In the genomic region with DNA sequence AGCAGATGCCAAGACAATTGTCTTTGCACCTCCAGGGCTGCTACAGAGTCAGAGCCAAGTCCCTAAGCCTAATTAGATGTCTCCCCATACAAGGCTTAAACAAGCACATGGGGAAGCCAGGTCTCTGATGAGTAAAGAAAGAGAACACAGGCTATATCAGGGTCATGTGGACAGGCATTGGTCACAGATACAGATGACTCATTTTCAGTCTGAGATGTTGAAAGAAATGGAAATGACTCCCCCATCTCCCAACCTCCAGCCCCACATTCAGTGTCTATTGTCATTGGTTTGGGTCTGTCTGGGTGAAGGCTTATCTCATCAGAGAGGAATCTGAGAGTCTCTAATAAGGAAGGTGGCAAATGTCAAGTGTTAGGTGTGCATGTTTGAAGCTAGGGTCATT, we compare ENCODE assay signal across 16 cellular contexts.
DNase-seq lines count a peak whose midpoint lies in the region; ATAC-seq, FAIRE-seq and TF ChIP-seq lines count a peak whose summit lies in the region.
"Had no signal": no experiment of that assay in that cellular context is flagged by ENCODE, and none has a peak within 500 bp of the region (broad histone marks: within the 10 kb centered on the region; RNA-seq: fewer than 3 reads in every experiment).

No MANE protein-coding gene starts in this region.

- H3K27me3 ChIP-seq in foreskin keratinocyte = no peaks in the 10 kb centered on the region
- 0 out of 5 replicates have a peak, but pooled peaks cover 0 to 5% of the 10 kb centered on the region in 2 experiments for H3K27me3 ChIP-seq in HepG2 (ENCODE audit: control insufficient read depth in 1 of 2, insufficient read depth in 2 of 2, low read length in 2 of 2)
- H3K27me3 ChIP-seq: neutrophil had no signal

- no peak for TF ChIP-seq POLR2A in HepG2 (IDR thresholded peaks at IDR 0.05; ENCODE audit: insufficient read depth in 1 of 2, low read depth in 2 of 2, low read length in 2 of 2)

- no peak for FAIRE-seq in HepG2 (lab: Jason Lieb, UNC)
- FAIRE-seq: endothelial cell of umbilical vein, H54 had no signal

- H3K4me3 Mint-ChIP-seq in stimulated activated effector memory CD8-positive, alpha-beta T cell treated with anti-CD3 and anti-CD28 coated beads, Interleukin-12 subunit alpha, Interleukin-12 subunit beta, amount 100 ng/mL, for 72 hours = no peak overlapping the region
- H3K4me3 Mint-ChIP-seq: activated naive CD4-positive, alpha-beta T cell treated with anti-CD3 and anti-CD28 coated beads, Interleukin-2, amount 10 ng/mL, durations not matched to agents 7 days and 5 days had no signal

- no peak overlapping the region for H2AFZ ChIP-seq in HepG2 (ENCODE audit: low read length)

- no peak overlapping the region for H3K9ac ChIP-seq in HepG2 (ENCODE audit: insufficient read depth, low read depth, low read length)

- H3K9me3 Mint-ChIP-seq in stimulated activated effector memory CD8-positive, alpha-beta T cell treated with anti-CD3 and anti-CD28 coated beads, Interleukin-12 subunit alpha, Interleukin-12 subunit beta, amount 100 ng/mL, for 72 hours = peaks cover 6% of the 10 kb centered on the region

- CTCF ChIA-PET in HepG2 (lab: Yijun Ruan, JAX; ENCODE audit: low intra/inter-chr PET ratio, low total read pairs) = no interaction called here

- H3K36me3 ChIP-seq in HepG2 (replicated peaks in 1 of 2; ENCODE audit: control insufficient read depth in 1 of 2, insufficient read depth in 2 of 2, low read length in 2 of 2) = no peaks in the 10 kb centered on the region
- H3K36me3 ChIP-seq: neutrophil had no signal

- no peak for TF ChIP-seq EP300 in HepG2 (IDR thresholded peaks at IDR 0.05; ENCODE audit: low read depth in 2 of 2, low read length in 2 of 2)
- TF ChIP-seq EP300 in HepG2 (CRISPR knock-in tag; IDR thresholded peaks at IDR 0.05; ENCODE audit: borderline replicate concordance) = no peak

- no peak overlapping the region for H3K27ac Mint-ChIP-seq in stimulated activated effector memory CD8-positive, alpha-beta T cell treated with anti-CD3 and anti-CD28 coated beads, Interleukin-12 subunit alpha, Interleukin-12 subunit beta, amount 100 ng/mL, for 72 hours
- H3K27ac Mint-ChIP-seq: activated naive CD4-positive, alpha-beta T cell treated with anti-CD3 and anti-CD28 coated beads, Interleukin-2, amount 10 ng/mL, durations not matched to agents 7 days and 5 days had no signal

- no peaks in the 10 kb centered on the region for H3K4me1 ChIP-seq in foreskin keratinocyte
- no peaks in the 10 kb centered on the region for H3K4me1 ChIP-seq in HepG2 (ENCODE audit: insufficient read depth, low read length)

- H3K27ac ChIP-seq in foreskin keratinocyte (no peak overlapping the region), HepG2 (ENCODE audit: extremely low read length, insufficient read depth, low read length) (no peak overlapping the region)
- H3K27ac ChIP-seq: 22Rv1, neutrophil had no signal

- no peaks in the 10 kb centered on the region for H4K20me1 ChIP-seq in HepG2 (ENCODE audit: insufficient read depth, low read length)

- no TSS peak for BruUV-seq in HepG2 (replicated peaks; lab: Mats Ljungman, UMichigan)

- ATAC-seq in foreskin keratinocyte (peak; percentile 64), HepG2 (no peak)
- no peak for ATAC-seq in stimulated activated effector memory CD8-positive, alpha-beta T cell treated with anti-CD3 and anti-CD28 coated beads, Interleukin-12 subunit alpha, Interleukin-12 subunit beta, amount 100 ng/mL, for 72 hours

- H3K4me1 Mint-ChIP-seq in stimulated activated effector memory CD8-positive, alpha-beta T cell treated with anti-CD3 and anti-CD28 coated beads, Interleukin-12 subunit alpha, Interleukin-12 subunit beta, amount 100 ng/mL, for 72 hours = no peaks in the 10 kb centered on the region
- H3K4me1 Mint-ChIP-seq: activated naive CD4-positive, alpha-beta T cell treated with anti-CD3 and anti-CD28 coated beads, Interleukin-2, amount 10 ng/mL, durations not matched to agents 7 days and 5 days had no signal

- H3K79me2 ChIP-seq in HepG2 (ENCODE audit: insufficient read depth, low read length) = no peaks in the 10 kb centered on the region

- intact Hi-C loops in HepG2 (cut with micrococcal nuclease; ENCODE audit: unreplicated experiment) = no loop called here

- peak; percentile 16 for DNase-seq in NCI-H2029 (lab: John Stamatoyannopoulos, UW)
- DNase-seq in NCI-H2029 treated with DMSO at 0.1 percent for 48 hours (lab: John Stamatoyannopoulos, UW) = no peak
- DNase-seq in OCI-M1 (lab: John Stamatoyannopoulos, UW) = peak; percentile 1
- peak; percentile 10 to 12 for DNase-seq in foreskin keratinocyte
- DNase-seq in retinal pigment epithelial cell (ENCODE audit: low read depth) = peak; percentile 36
- DNase-seq in AG08396 (ENCODE audit: low spot score) = no peak
- no peak for DNase-seq in HepG2 (ENCODE audit: low spot score)
- DNase-seq in stimulated activated effector memory CD8-positive, alpha-beta T cell treated with anti-CD3 and anti-CD28 coated beads, Interleukin-12 subunit alpha, Interleukin-12 subunit beta, amount 100 ng/mL, for 72 hours (ENCODE audit: low spot score in 2 of 2) = no peak
- DNase-seq: activated naive CD4-positive, alpha-beta T cell treated with anti-CD3 and anti-CD28 coated beads, Interleukin-2, amount 10 ng/mL, durations not matched to agents 7 days and 5 days; caudate nucleus; KBM-7; NCI-H1930 had no signal

- POLR2A ChIA-PET in HepG2 (lab: Yijun Ruan, JAX) = no interaction called here

- no peak for TF ChIP-seq CTCF in foreskin keratinocyte (conservative IDR thresholded peaks at IDR 0.05)
- no peak for TF ChIP-seq CTCF in retinal pigment epithelial cell (conservative IDR thresholded peaks at IDR 0.05; ENCODE audit: low read depth, low read length)
- TF ChIP-seq CTCF in HepG2 (CRISPR knock-in tag; IDR thresholded peaks at IDR 0.05) = no peak

- H3K4me3 ChIP-seq in retinal pigment epithelial cell (ENCODE audit: low read length) (no peak overlapping the region), HepG2 (replicated peaks in 1 of 3; ENCODE audit: insufficient read depth in 1 of 3, low read depth in 2 of 3, low read length in 3 of 3) (no peak overlapping the region)

- no peaks in the 10 kb centered on the region for H3K36me3 Mint-ChIP-seq in stimulated activated effector memory CD8-positive, alpha-beta T cell treated with anti-CD3 and anti-CD28 coated beads, Interleukin-12 subunit alpha, Interleukin-12 subunit beta, amount 100 ng/mL, for 72 hours
- H3K36me3 Mint-ChIP-seq: activated naive CD4-positive, alpha-beta T cell treated with anti-CD3 and anti-CD28 coated beads, Interleukin-2, amount 10 ng/mL, durations not matched to agents 7 days and 5 days had no signal

- no peak for TF ChIP-seq RAD21 in HepG2 (CRISPR knock-in tag; IDR thresholded peaks at IDR 0.05)

- in situ Hi-C loops in HepG2 (cut with HindIII; ENCODE audit: extremely low pct_ligation_motif_present, low pct_unique_long_range_greater_than_20kb) = no loop called here

- H3K9me3 ChIP-seq in HepG2 (ENCODE audit: low read length) = no peaks in the 10 kb centered on the region
- H3K9me3 ChIP-seq: neutrophil had no signal

- H3K4me2 ChIP-seq in HepG2 (ENCODE audit: low read depth, low read length) = no peak overlapping the region

TF ChIP-seq in HepG2, 621 proteins besides CTCF, POLR2A, EP300 and RAD21 (continues in another document):
- no peak for TF ChIP-seq ZNF660 (CRISPR knock-in tag; IDR thresholded peaks at IDR 0.05; ENCODE audit: borderline replicate concordance, low read depth)
- TF ChIP-seq, protein P1, sequence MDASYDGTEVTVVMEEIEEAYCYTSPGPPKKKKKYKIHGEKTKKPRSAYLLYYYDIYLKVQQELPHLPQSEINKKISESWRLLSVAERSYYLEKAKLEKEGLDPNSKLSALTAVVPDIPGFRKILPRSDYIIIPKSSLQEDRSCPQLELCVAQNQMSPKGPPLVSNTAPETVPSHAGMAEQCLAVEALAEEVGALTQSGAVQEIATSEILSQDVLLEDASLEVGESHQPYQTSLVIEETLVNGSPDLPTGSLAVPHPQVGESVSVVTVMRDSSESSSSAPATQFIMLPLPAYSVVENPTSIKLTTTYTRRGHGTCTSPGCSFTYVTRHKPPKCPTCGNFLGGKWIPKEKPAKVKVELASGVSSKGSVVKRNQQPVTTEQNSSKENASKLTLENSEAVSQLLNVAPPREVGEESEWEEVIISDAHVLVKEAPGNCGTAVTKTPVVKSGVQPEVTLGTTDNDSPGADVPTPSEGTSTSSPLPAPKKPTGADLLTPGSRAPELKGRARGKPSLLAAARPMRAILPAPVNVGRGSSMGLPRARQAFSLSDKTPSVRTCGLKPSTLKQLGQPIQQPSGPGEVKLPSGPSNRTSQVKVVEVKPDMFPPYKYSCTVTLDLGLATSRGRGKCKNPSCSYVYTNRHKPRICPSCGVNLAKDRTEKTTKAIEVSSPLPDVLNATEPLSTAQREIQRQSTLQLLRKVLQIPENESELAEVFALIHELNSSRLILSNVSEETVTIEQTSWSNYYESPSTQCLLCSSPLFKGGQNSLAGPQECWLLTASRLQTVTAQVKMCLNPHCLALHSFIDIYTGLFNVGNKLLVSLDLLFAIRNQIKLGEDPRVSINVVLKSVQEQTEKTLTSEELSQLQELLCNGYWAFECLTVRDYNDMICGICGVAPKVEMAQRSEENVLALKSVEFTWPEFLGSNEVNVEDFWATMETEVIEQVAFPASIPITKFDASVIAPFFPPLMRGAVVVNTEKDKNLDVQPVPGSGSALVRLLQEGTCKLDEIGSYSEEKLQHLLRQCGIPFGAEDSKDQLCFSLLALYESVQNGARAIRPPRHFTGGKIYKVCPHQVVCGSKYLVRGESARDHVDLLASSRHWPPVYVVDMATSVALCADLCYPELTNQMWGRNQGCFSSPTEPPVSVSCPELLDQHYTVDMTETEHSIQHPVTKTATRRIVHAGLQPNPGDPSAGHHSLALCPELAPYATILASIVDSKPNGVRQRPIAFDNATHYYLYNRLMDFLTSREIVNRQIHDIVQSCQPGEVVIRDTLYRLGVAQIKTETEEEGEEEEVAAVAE (CRISPR knock-in tag; IDR thresholded peaks at IDR 0.05; ENCODE audit: borderline replicate concordance) = no peak
- TF ChIP-seq TOE1 (CRISPR knock-in tag; IDR thresholded peaks at IDR 0.05) = no peak
- TF ChIP-seq, protein P2, sequence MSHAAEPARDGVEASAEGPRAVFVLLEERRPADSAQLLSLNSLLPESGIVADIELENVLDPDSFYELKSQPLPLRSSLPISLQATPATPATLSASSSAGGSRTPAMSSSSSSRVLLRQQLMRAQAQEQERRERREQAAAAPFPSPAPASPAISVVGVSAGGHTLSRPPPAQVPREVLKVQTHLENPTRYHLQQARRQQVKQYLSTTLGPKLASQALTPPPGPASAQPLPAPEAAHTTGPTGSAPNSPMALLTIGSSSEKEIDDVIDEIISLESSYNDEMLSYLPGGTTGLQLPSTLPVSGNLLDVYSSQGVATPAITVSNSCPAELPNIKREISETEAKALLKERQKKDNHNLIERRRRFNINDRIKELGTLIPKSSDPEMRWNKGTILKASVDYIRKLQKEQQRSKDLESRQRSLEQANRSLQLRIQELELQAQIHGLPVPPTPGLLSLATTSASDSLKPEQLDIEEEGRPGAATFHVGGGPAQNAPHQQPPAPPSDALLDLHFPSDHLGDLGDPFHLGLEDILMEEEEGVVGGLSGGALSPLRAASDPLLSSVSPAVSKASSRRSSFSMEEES (CRISPR knock-in tag; IDR thresholded peaks at IDR 0.05) = no peak

Comparison
In these comparisons a context has a peak if more than half of its experiments do, and no peak if none do; other contexts are left out.
1. DNase-seq: peak in NCI-H2029 (single experiment), OCI-M1 (single experiment), foreskin keratinocyte (2 of 2) and retinal pigment epithelial cell (single experiment); none in NCI-H2029 treated with DMSO at 0.1 percent for 48 hours (single experiment), AG08396 (single experiment), HepG2 (single experiment) and stimulated activated effector memory CD8-positive, alpha-beta T cell treated with anti-CD3 and anti-CD28 coated beads, Interleukin-12 subunit alpha, Interleukin-12 subunit beta, amount 100 ng/mL, for 72 hours (0 of 2).